Comparison of ENCODE assay signal across 1 cellular context in the genomic region with DNA sequence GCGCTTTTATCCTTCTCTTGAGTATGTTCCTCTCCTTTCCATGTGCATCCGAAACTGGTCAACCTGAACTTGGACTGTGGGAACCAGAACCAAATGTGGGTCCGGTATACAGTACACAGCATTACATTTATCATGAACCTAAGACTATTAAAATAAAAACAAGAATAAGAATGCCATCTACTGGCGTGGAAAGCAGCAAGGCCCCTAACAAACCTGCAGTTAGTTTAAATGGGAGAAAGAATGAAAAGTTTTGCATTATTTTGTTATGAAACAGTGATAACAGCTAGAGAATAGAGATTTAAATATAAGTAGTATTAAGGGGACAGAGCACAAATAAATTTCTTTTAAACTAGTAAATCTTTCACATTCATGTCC.
TF ChIP-seq lines count a peak whose summit lies in the region.

No MANE protein-coding gene starts in this region.

TF ChIP-seq in GM23338, 12 proteins besides CTCF, POLR2A, EP300 and RAD21 (continued from another document):
- TF ChIP-seq, protein P1, sequence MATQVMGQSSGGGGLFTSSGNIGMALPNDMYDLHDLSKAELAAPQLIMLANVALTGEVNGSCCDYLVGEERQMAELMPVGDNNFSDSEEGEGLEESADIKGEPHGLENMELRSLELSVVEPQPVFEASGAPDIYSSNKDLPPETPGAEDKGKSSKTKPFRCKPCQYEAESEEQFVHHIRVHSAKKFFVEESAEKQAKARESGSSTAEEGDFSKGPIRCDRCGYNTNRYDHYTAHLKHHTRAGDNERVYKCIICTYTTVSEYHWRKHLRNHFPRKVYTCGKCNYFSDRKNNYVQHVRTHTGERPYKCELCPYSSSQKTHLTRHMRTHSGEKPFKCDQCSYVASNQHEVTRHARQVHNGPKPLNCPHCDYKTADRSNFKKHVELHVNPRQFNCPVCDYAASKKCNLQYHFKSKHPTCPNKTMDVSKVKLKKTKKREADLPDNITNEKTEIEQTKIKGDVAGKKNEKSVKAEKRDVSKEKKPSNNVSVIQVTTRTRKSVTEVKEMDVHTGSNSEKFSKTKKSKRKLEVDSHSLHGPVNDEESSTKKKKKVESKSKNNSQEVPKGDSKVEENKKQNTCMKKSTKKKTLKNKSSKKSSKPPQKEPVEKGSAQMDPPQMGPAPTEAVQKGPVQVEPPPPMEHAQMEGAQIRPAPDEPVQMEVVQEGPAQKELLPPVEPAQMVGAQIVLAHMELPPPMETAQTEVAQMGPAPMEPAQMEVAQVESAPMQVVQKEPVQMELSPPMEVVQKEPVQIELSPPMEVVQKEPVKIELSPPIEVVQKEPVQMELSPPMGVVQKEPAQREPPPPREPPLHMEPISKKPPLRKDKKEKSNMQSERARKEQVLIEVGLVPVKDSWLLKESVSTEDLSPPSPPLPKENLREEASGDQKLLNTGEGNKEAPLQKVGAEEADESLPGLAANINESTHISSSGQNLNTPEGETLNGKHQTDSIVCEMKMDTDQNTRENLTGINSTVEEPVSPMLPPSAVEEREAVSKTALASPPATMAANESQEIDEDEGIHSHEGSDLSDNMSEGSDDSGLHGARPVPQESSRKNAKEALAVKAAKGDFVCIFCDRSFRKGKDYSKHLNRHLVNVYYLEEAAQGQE (IDR thresholded peaks at IDR 0.05; ENCODE audit: unreplicated experiment): no peak
